Comparison of ENCODE assay signal across 8 cellular contexts in the genomic region with DNA sequence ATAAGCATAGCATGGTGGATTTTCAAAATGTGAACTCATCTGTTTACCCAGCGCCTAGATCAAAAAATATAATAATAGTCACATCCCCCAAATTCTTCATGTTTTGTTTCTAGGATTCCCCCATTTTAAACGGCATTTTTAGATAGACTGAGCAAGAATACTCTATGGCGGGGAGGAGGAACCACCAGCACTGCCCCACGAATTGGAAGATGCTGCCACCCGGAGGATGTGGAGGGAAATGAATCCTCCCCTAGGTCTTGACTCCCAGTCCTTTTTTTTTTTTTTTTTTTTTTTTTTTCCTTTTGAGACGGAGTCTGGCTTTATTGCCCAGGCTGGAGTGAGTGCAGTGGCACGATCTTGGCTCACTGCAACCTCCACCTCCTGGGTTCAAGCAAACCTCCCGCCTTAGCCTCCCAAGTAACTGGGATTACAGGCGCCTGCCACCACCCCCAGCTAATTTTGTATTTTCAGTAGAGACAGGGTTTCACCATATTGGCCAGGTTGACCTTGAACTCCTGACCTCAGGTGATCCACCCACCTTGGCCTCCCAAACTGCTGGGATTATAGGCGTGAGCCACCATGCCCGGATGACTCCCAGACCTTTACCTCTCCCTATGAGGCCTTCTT. TPM values are rescaled to one million over a fixed set of nuclear protein-coding genes. Genes with fewer than 3 reads are reported as not detected.
DNase-seq lines count a peak whose midpoint lies in the region; ATAC-seq, FAIRE-seq and TF ChIP-seq lines count a peak whose summit lies in the region.
"Not testable (repeated sequence)": the region's sequence is repeated elsewhere in the genome, so short reads cannot be mapped to it uniquely, and the experiment has no call there.

No MANE protein-coding gene starts in this region.

- not testable (repeated sequence) for BruUV-seq in K562 (replicated peaks; lab: Mats Ljungman, UMichigan)

- not testable (repeated sequence) for H3K9me1 ChIP-seq in K562 (ENCODE audit: control insufficient read depth, insufficient read depth, low read length)

- TF ChIP-seq EP300 in K562 (IDR thresholded peaks at IDR 0.05; ENCODE audit: low read length), result not testable (repeated sequence)

- not testable (repeated sequence) for H3K4me1 Mint-ChIP-seq in WTC11

- H3K4me1 ChIP-seq in K562 (replicated peaks in 1 of 2; ENCODE audit: control insufficient read depth in 2 of 2, insufficient read depth in 2 of 2, low read length in 2 of 2); thoracic aorta (ENCODE audit: control insufficient read depth in 1 of 2, low read depth in 2 of 2): not testable (repeated sequence)

- H3K4me2 ChIP-seq in K562 (ENCODE audit: insufficient read depth, low read length), result not testable (repeated sequence)

- not testable (repeated sequence) for H4K20me1 ChIP-seq in K562 (replicated peaks; ENCODE audit: control insufficient read depth, insufficient read depth, low read length)

- H3K4me3 Mint-ChIP-seq in WTC11, result not testable (repeated sequence)

- CTCF ChIA-PET in WTC11 (lab: Charles Lee) (interaction anchor here (2.4 kb wide), 2 partner anchors 41 to 183 kb away, joined by 16 to 24 read pairs; no protein-coding TSS in a partner anchor), K562 (lab: Yijun Ruan, JAX; ENCODE audit: low intra/inter-chr PET ratio) (interaction anchor here (1.2 to 2.2 kb wide), 3 partner anchors 40 to 183 kb away, joined by 3 to 17 read pairs (median 5); no protein-coding TSS in a partner anchor)

- not testable (repeated sequence) for TF ChIP-seq POLR2A in K562 (conservative IDR thresholded peaks at IDR 0.05)

- not testable (repeated sequence) for H3K36me3 ChIP-seq in K562 (ENCODE audit: control insufficient read depth, insufficient read depth, low read length); thoracic aorta

- H2AFZ ChIP-seq in K562 (ENCODE audit: low read depth, low read length), result not testable (repeated sequence)

- H3K79me2 ChIP-seq in K562 (ENCODE audit: control insufficient read depth, insufficient read depth, low read length), result not testable (repeated sequence)

- not testable (repeated sequence) for H3K9ac ChIP-seq in K562 (ENCODE audit: insufficient read depth in 1 of 2, low read depth in 2 of 2, low read length in 2 of 2)

- H3K9me3 ChIP-seq in K562 (replicated peaks; ENCODE audit: control insufficient read depth, insufficient read depth, low read depth, low read length); thoracic aorta: not testable (repeated sequence)

- peak; percentile 95 for ATAC-seq in WTC11
- peak; percentile 95 for ATAC-seq in K562
- peak; percentile 91 to 92 for ATAC-seq in left cardiac atrium
- not testable (repeated sequence) for ATAC-seq in thoracic aorta (ENCODE audit: insufficient number of reproducible peaks, low FRiP score, low read depth)

- H3K9me3 Mint-ChIP-seq in WTC11, result not testable (repeated sequence)

- H3K36me3 Mint-ChIP-seq in WTC11, result not testable (repeated sequence)

- TF ChIP-seq CTCF in WTC11 (IDR thresholded peaks at IDR 0.05) (0 out of 2 replicates have a peak, but pooled peaks have one; percentile 16), K562 (IDR thresholded peaks at IDR 0.05 in 2 of 3, conservative IDR thresholded peaks at IDR 0.05 in 1 of 3; ENCODE audit: insufficient read depth in 2 of 3, low read depth in 1 of 3, low read length in 3 of 3) (peak; percentile 64 to 77 (median 66)), thoracic aorta (IDR thresholded peaks at IDR 0.05) (peak; percentile 55)

- POLR2A ChIA-PET in WTC11 (lab: Charles Lee); K562 (lab: Yijun Ruan, JAX): not testable (repeated sequence)

- not testable (repeated sequence) for H3K4me3 ChIP-seq in K562, thoracic aorta

- DNase-seq in HT1080 (ENCODE audit: low read depth) (peak; percentile 76), NCI-H526 (lab: John Stamatoyannopoulos, UW) (peak; percentile 89 to 95), WTC11 (ENCODE audit: low spot score) (peak; percentile 81), K562 (ENCODE audit: extremely low read depth in 1 of 4, low spot score in 3 of 4) (peak; percentile 73 to 80 (median 76)), left cardiac atrium (peak; percentile 81), posterior cingulate gyrus (peak; percentile 57 to 96 (median 78)), thoracic aorta (ENCODE audit: low spot score) (peak; percentile 36)

- H3K27ac Mint-ChIP-seq in WTC11, result not testable (repeated sequence)

- not testable (repeated sequence) for H3K27me3 ChIP-seq in K562 (ENCODE audit: control insufficient read depth in 2 of 2, insufficient read depth in 2 of 2, low read length in 2 of 2); thoracic aorta (replicated peaks; ENCODE audit: insufficient read depth)

- 5% methylated on average over 9 of the region's 11 CpGs for WGBS in K562 (ENCODE audit: insufficient coverage, low coverage, missing lambda C conversion rate)

- FAIRE-seq in G401.6 (lab: Jason Lieb, UNC) (peak; percentile 88), K562 (lab: Jason Lieb, UNC) (peak; percentile 80)

- H3K27ac ChIP-seq in K562 (ENCODE audit: extremely low read depth, low read depth, low read length); thoracic aorta: not testable (repeated sequence)

- H3K27me3 Mint-ChIP-seq in WTC11 (ENCODE audit: low read depth), result peaks cover 90% of the 10 kb centered on the region

- in situ Hi-C loops in K562 (cut with MboI), result loop anchor here (25.0 kb wide), 1 partner anchor 181 kb away; no protein-coding TSS in a partner anchor

- intact Hi-C loops in K562 (cut with micrococcal nuclease), result loop anchor here (1.0 to 10.0 kb wide), 2 partner anchors 183 to 359 kb away; no protein-coding TSS in a partner anchor
- intact Hi-C loops in left cardiac atrium (cut with DNase I), result loop anchor here (2.0 to 10.0 kb wide), 2 partner anchors 89 to 183 kb away; no protein-coding TSS in a partner anchor
- intact Hi-C loops in posterior cingulate gyrus (cut with DNase I), result loop anchor here (1.0 to 10.0 kb wide), 2 partner anchors 183 to 359 kb away; no protein-coding TSS in a partner anchor

- peak; percentile 55 to 69 for TF ChIP-seq RAD21 in K562 (CRISPR knock-in tag; conservative IDR thresholded peaks at IDR 0.05 in 1 of 2, IDR thresholded peaks at IDR 0.05 in 1 of 2)

TF ChIP-seq in K562, 482 proteins besides CTCF, POLR2A, EP300 and RAD21:
- TF ChIP-seq, protein P1, sequence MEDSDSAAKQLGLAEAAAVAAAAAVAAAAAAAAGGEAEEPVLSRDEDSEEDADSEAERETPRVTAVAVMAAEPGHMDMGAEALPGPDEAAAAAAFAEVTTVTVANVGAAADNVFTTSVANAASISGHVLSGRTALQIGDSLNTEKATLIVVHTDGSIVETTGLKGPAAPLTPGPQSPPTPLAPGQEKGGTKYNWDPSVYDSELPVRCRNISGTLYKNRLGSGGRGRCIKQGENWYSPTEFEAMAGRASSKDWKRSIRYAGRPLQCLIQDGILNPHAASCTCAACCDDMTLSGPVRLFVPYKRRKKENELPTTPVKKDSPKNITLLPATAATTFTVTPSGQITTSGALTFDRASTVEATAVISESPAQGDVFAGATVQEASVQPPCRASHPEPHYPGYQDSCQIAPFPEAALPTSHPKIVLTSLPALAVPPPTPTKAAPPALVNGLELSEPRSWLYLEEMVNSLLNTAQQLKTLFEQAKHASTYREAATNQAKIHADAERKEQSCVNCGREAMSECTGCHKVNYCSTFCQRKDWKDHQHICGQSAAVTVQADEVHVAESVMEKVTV (CRISPR knock-in tag; IDR thresholded peaks at IDR 0.05), result peak; percentile 45; the same call in 1 of the 2 replicates
- TF ChIP-seq, protein P2, sequence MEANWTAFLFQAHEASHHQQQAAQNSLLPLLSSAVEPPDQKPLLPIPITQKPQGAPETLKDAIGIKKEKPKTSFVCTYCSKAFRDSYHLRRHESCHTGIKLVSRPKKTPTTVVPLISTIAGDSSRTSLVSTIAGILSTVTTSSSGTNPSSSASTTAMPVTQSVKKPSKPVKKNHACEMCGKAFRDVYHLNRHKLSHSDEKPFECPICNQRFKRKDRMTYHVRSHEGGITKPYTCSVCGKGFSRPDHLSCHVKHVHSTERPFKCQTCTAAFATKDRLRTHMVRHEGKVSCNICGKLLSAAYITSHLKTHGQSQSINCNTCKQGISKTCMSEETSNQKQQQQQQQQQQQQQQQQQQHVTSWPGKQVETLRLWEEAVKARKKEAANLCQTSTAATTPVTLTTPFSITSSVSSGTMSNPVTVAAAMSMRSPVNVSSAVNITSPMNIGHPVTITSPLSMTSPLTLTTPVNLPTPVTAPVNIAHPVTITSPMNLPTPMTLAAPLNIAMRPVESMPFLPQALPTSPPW (CRISPR knock-in tag; IDR thresholded peaks at IDR 0.05), result 0 out of 2 replicates have a peak, but pooled peaks have one; percentile 9
- peak; percentile 35; the same call in 1 of the 2 replicates for TF ChIP-seq ESRRA (IDR thresholded peaks at IDR 0.05; ENCODE audit: borderline replicate concordance, low read depth)
- TF ChIP-seq ZNF384 (IDR thresholded peaks at IDR 0.05; ENCODE audit: low read depth, low read length), result peak; percentile 96
- peak; percentile 63 for TF ChIP-seq SMC3 (conservative IDR thresholded peaks at IDR 0.05; ENCODE audit: insufficient read depth, low read depth, low read length)

RNA-seq across cellular contexts. Expression of a gene that starts 7.5 kb away (rescaled TPM):
- total RNA-seq in HT1080 (2014; rRNA removed; shearing (Covaris generic)), result 0.03 and 0.63 TPM in 2 replicates
- polyA plus RNA-seq in HT1080 (2015; cell fraction: cytosol; rRNA removed), result not detected in 2 replicates
- polyA plus RNA-seq in HT1080 (2015; cell fraction: nucleus; rRNA removed), result not detected in 2 replicates
- total RNA-seq in WTC11 (2021) (10.8 to 15.1 TPM (median 12.0 TPM) in 3 replicates), K562 (2014; rRNA removed) (under 0.01 and 0.08 TPM in 2 replicates), K562 (2014; rRNA removed; fragmentation: Illumina TruSeq; extraction: Trizol) (0.03 and 0.07 TPM in 2 replicates), K562 (2015; rRNA removed; fragmentation: Illumina TruSeq; extraction: Trizol) (0.04 TPM in 2 replicates), K562 (2021) (0.09 and 0.11 TPM in 2 replicates), left cardiac atrium (10 to 100 TPM in 1 of 2 donors, 1 to 10 TPM in 1; 9.0 to 12.1 TPM), thoracic aorta (not detected)
- not detected in 2 replicates for total RNA-seq in K562 (2011; cell fraction: chromatin; rRNA removed; ENCODE audit: low replicate concordance)
- total RNA-seq in K562 (2011; cell fraction: nucleolus; rRNA removed), result not detected in 2 replicates
- not detected in 2 replicates for total RNA-seq in K562 (2011; cell fraction: nucleoplasm; rRNA removed)
- polyA plus RNA-seq in K562 (2011; rRNA removed) (not detected in 2 replicates), K562 (2014; fragmentation: Illumina TruSeq; extraction: Trizol) (0.07 and 0.12 TPM in 2 replicates), K562 (2014; fragmentation: Nextera tagmentation; extraction: Ambion mirVana) (under 1 TPM in 1 of 2 experiments, not detected in 1; 0.08 TPM), K562 (2014; rRNA removed) (0.03 and 0.13 TPM in 2 replicates)
- polyA plus RNA-seq in K562 (2011; cell fraction: cytosol; rRNA removed), result not detected in 2 replicates
- not detected in 2 replicates for polyA plus RNA-seq in K562 (2011; cell fraction: nucleus; rRNA removed)
- polyA plus RNA-seq in K562 (2012), result 0.07 and 0.12 TPM in 2 replicates
- polyA minus RNA-seq in K562 (2011; rRNA and poly(A)+ RNA removed), result not detected in 2 replicates
- polyA minus RNA-seq in K562 (2011; cell fraction: cytosol; rRNA and poly(A)+ RNA removed), result not detected in 2 replicates
- not detected in 2 replicates for polyA minus RNA-seq in K562 (2011; cell fraction: nucleus; rRNA and poly(A)+ RNA removed)

Comparison
In these comparisons a context has a peak if more than half of its experiments do, and no peak if none do; other contexts are left out.
1. DNase-seq: peak in every context shown above with its lines; median percentile 92 in NCI-H526; 81 in WTC11; 81 in left cardiac atrium; 78 in posterior cingulate gyrus; 76 in HT1080; 76 in K562; 36 in thoracic aorta.
2. CTCF ChIP-seq: peak in every context shown above with its lines; median percentile 66 in K562; 55 in thoracic aorta; 16 in WTC11.